ENCODE assay signal across 38 cellular contexts in the genomic region with DNA sequence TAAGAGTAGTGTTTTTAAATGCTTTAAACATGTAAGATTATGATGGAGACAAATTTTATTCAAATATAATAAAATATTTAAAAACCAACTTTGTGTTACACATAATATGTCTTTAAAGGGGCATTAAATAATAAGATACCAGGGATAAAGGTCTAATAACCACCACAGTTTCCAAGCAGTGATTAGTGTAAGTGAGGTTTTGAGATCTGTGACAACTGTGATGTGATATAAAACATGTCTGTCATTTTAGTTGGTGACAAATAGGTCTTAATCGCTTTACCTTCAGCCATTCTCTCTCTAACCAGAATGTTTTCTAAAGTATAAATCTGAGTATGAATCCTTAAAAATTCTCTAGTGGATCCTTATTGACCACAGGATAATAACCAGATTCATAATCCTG.
"Had no signal": no experiment of that assay in that cellular context is flagged by ENCODE, and none has a peak within 500 bp of the region (broad histone marks: within the 10 kb centered on the region; RNA-seq: fewer than 3 reads in every experiment).

No MANE protein-coding gene starts in this region.

- H3K4me3 ChIP-seq: adrenal gland, ascending aorta, body of pancreas, breast epithelium, cardiac muscle cell had no signal

- H3K27me3 ChIP-seq: adrenal gland, ascending aorta, body of pancreas, brain microvascular endothelial cell, breast epithelium, cardiac muscle cell had no signal

- H3K27ac Mint-ChIP-seq: activated naive CD4-positive, alpha-beta T cell treated with anti-CD3 and anti-CD28 coated beads for 36 hours; activated naive CD4-positive, alpha-beta T cell treated with anti-CD3 and anti-CD28 coated beads, Interleukin-2, amount 10 ng/mL, durations not matched to agents 7 days and 5 days; activated naive CD4-positive, alpha-beta T cell treated with anti-CD3 and anti-CD28 coated beads, Interleukin-2, amount 50 U/mL, for 24 hours; activated naive CD4-positive, alpha-beta T cell treated with anti-CD3 and anti-CD28 coated beads, Interleukin-2, amount 50 U/mL, for 72 hours; activated naive CD8-positive, alpha-beta T cell; activated naive CD8-positive, alpha-beta T cell treated with anti-CD3 and anti-CD28 coated beads for 36 hours; activated naive CD8-positive, alpha-beta T cell treated with anti-CD3 and anti-CD28 coated beads, Interleukin-2, amount 10 ng/mL, durations not matched to agents 7 days and 5 days; activated naive CD8-positive, alpha-beta T cell treated with anti-CD3 and anti-CD28 coated beads, Interleukin-2, amount 50 U/mL, for 24 hours; activated T-cell treated with anti-CD3 and anti-CD28 coated beads, Interleukin-2, amount 50 U/mL, for 24 hours; activated T-cell treated with anti-CD3 and anti-CD28 coated beads, Interleukin-2, amount 50 U/mL, for 72 hours; activated T-helper 1 cell treated with anti-CD3 and anti-CD28 coated beads, Interleukin-12 subunit alpha, Interleukin-12 subunit beta, Interleukin-2, Interleukin-4 antibody, amounts not matched to agents 30 ng/mL and 10 ng/mL and 1 ng/mL, durations not matched to agents 14 hours and 24 hours and 36 hours; activated T-helper 17 cell treated with anti-CD3 and anti-CD28 coated beads, Interleukin-2, amount 50 U/mL, for 72 hours; activated T-helper 2 cell treated with anti-CD3 and anti-CD28 coated beads, Interferon-gamma antibody, Interleukin-2, Interleukin-4, amounts not matched to agents 10 μg/mL and 5 μg/mL and 100 μg/mL, durations not matched to agents 14 hours and 24 hours and 36 hours; brain had no signal

- H3K4me1 ChIP-seq: adrenal gland, ascending aorta, body of pancreas, breast epithelium had no signal

- DNase-seq: activated effector memory CD4-positive, alpha-beta T cell treated with anti-CD3 and anti-CD28 coated beads, Interleukin-2, amount 50 U/mL, for 16 hours; activated effector memory CD4-positive, alpha-beta T cell treated with Interleukin-2 at 50 U/mL for 16 hours; activated gamma-delta T cell; activated gamma-delta T cell treated with Interleukin-2 at 50 U/mL for 16 hours; activated naive CD4-positive, alpha-beta T cell; activated naive CD4-positive, alpha-beta T cell treated with anti-CD3 and anti-CD28 coated beads for 36 hours; activated naive CD4-positive, alpha-beta T cell treated with anti-CD3 and anti-CD28 coated beads, Interleukin-2, amount 10 ng/mL, durations not matched to agents 7 days and 5 days; activated naive CD4-positive, alpha-beta T cell treated with anti-CD3 and anti-CD28 coated beads, Interleukin-2, amount 50 U/mL, for 16 hours; activated naive CD4-positive, alpha-beta T cell treated with Interleukin-2 at 50 U/mL for 16 hours; activated naive CD8-positive, alpha-beta T cell treated with anti-CD3 and anti-CD28 coated beads for 36 hours; activated naive CD8-positive, alpha-beta T cell treated with anti-CD3 and anti-CD28 coated beads, Interleukin-2, amount 10 ng/mL, durations not matched to agents 7 days and 5 days; activated naive CD8-positive, alpha-beta T cell treated with anti-CD3 and anti-CD28 coated beads, Interleukin-2, amount 50 U/mL, for 24 hours; activated T-cell treated with anti-CD3 and anti-CD28 coated beads for 4 hours; activated T-cell treated with anti-CD3 and anti-CD28 coated beads, Interleukin-2, amount 50 U/mL, for 1 hour; activated T-cell treated with anti-CD3 and anti-CD28 coated beads, Interleukin-2, amount 50 U/mL, for 24 hours; activated T-cell treated with anti-CD3 and anti-CD28 coated beads, Interleukin-2, amount 50 U/mL, for 4 hours; activated T-cell treated with anti-CD3 and anti-CD28 coated beads, Interleukin-2, amount 50 U/mL, for 48 hours; activated T-cell treated with anti-CD3 and anti-CD28 coated beads, Interleukin-2, amount 50 U/mL, for 72 hours; adrenal gland; amniotic stem cell; amygdala; anterior cingulate cortex; aorta; body of pancreas; brain microvascular endothelial cell; caudate nucleus; central memory CD4-positive, alpha-beta T cell; cerebellar nuclear complex had no signal

- H3K27ac ChIP-seq: adrenal gland, ascending aorta, body of pancreas, brain microvascular endothelial cell, breast epithelium, cardiac muscle cell had no signal

- H3K36me3 Mint-ChIP-seq: activated naive CD4-positive, alpha-beta T cell treated with anti-CD3 and anti-CD28 coated beads, Interleukin-2, amount 50 U/mL, for 72 hours had no signal

- H3K4me3 Mint-ChIP-seq: activated naive CD4-positive, alpha-beta T cell treated with anti-CD3 and anti-CD28 coated beads for 36 hours; activated naive CD4-positive, alpha-beta T cell treated with anti-CD3 and anti-CD28 coated beads, Interleukin-2, amount 10 ng/mL, durations not matched to agents 7 days and 5 days; activated naive CD4-positive, alpha-beta T cell treated with anti-CD3 and anti-CD28 coated beads, Interleukin-2, amount 50 U/mL, for 24 hours; activated naive CD8-positive, alpha-beta T cell; activated naive CD8-positive, alpha-beta T cell treated with anti-CD3 and anti-CD28 coated beads for 36 hours; activated naive CD8-positive, alpha-beta T cell treated with anti-CD3 and anti-CD28 coated beads, Interleukin-2, amount 10 ng/mL, durations not matched to agents 7 days and 5 days; activated naive CD8-positive, alpha-beta T cell treated with anti-CD3 and anti-CD28 coated beads, Interleukin-2, amount 50 U/mL, for 24 hours; activated T-cell treated with anti-CD3 and anti-CD28 coated beads, Interleukin-2, amount 50 U/mL, for 24 hours; activated T-cell treated with anti-CD3 and anti-CD28 coated beads, Interleukin-2, amount 50 U/mL, for 4 hours; activated T-cell treated with anti-CD3 and anti-CD28 coated beads, Interleukin-2, amount 50 U/mL, for 72 hours; activated T-helper 1 cell treated with anti-CD3 and anti-CD28 coated beads, Interleukin-12 subunit alpha, Interleukin-12 subunit beta, Interleukin-2, Interleukin-4 antibody, amounts not matched to agents 30 ng/mL and 10 ng/mL and 1 ng/mL, durations not matched to agents 14 hours and 24 hours and 36 hours; activated T-helper 17 cell treated with anti-CD3 and anti-CD28 coated beads, Interleukin-2, amount 50 U/mL, for 72 hours; brain had no signal

- H3K9me3 Mint-ChIP-seq: activated naive CD4-positive, alpha-beta T cell treated with anti-CD3 and anti-CD28 coated beads for 36 hours; activated naive CD4-positive, alpha-beta T cell treated with anti-CD3 and anti-CD28 coated beads, Interleukin-2, amount 10 ng/mL, durations not matched to agents 7 days and 5 days; activated naive CD4-positive, alpha-beta T cell treated with anti-CD3 and anti-CD28 coated beads, Interleukin-2, amount 50 U/mL, for 24 hours; activated naive CD4-positive, alpha-beta T cell treated with anti-CD3 and anti-CD28 coated beads, Interleukin-2, amount 50 U/mL, for 72 hours; activated naive CD8-positive, alpha-beta T cell treated with anti-CD3 and anti-CD28 coated beads for 36 hours; activated naive CD8-positive, alpha-beta T cell treated with anti-CD3 and anti-CD28 coated beads, Interleukin-2, amount 10 ng/mL, durations not matched to agents 7 days and 5 days; activated naive CD8-positive, alpha-beta T cell treated with anti-CD3 and anti-CD28 coated beads, Interleukin-2, amount 50 U/mL, for 24 hours; activated T-cell treated with anti-CD3 and anti-CD28 coated beads, Interleukin-2, amount 50 U/mL, for 24 hours; activated T-cell treated with anti-CD3 and anti-CD28 coated beads, Interleukin-2, amount 50 U/mL, for 4 hours; activated T-cell treated with anti-CD3 and anti-CD28 coated beads, Interleukin-2, amount 50 U/mL, for 72 hours; activated T-helper 1 cell treated with anti-CD3 and anti-CD28 coated beads, Interleukin-12 subunit alpha, Interleukin-12 subunit beta, Interleukin-2, Interleukin-4 antibody, amounts not matched to agents 30 ng/mL and 10 ng/mL and 1 ng/mL, durations not matched to agents 14 hours and 24 hours and 36 hours; activated T-helper 17 cell treated with anti-CD3 and anti-CD28 coated beads, Interleukin-2, amount 50 U/mL, for 72 hours; activated T-helper 2 cell treated with anti-CD3 and anti-CD28 coated beads, Interferon-gamma antibody, Interleukin-2, Interleukin-4, amounts not matched to agents 10 μg/mL and 5 μg/mL and 100 μg/mL, durations not matched to agents 14 hours and 24 hours and 36 hours; brain had no signal

- H3K4me1 Mint-ChIP-seq: activated naive CD4-positive, alpha-beta T cell treated with anti-CD3 and anti-CD28 coated beads, Interleukin-2, amount 10 ng/mL, durations not matched to agents 7 days and 5 days; activated naive CD4-positive, alpha-beta T cell treated with anti-CD3 and anti-CD28 coated beads, Interleukin-2, amount 50 U/mL, for 24 hours; activated naive CD8-positive, alpha-beta T cell treated with anti-CD3 and anti-CD28 coated beads for 36 hours; activated naive CD8-positive, alpha-beta T cell treated with anti-CD3 and anti-CD28 coated beads, Interleukin-2, amount 50 U/mL, for 24 hours; activated T-helper 17 cell treated with anti-CD3 and anti-CD28 coated beads, Interleukin-2, amount 50 U/mL, for 72 hours; brain had no signal

- ATAC-seq: activated naive CD4-positive, alpha-beta T cell treated with anti-CD3 and anti-CD28 coated beads, Interleukin-2, amount 50 U/mL, for 72 hours; activated naive CD8-positive, alpha-beta T cell treated with anti-CD3 and anti-CD28 coated beads, Interleukin-2, amount 50 U/mL, for 24 hours; activated T-cell treated with anti-CD3 and anti-CD28 coated beads, Interleukin-2, amount 50 U/mL, for 4 hours; activated T-cell treated with anti-CD3 and anti-CD28 coated beads, Interleukin-2, amount 50 U/mL, for 72 hours; activated T-helper 17 cell treated with anti-CD3 and anti-CD28 coated beads, Interleukin-2, amount 50 U/mL, for 72 hours; body of pancreas had no signal

- H3K9me3 ChIP-seq: adrenal gland, ascending aorta, body of pancreas, breast epithelium had no signal

- H3K36me3 ChIP-seq: breast epithelium had no signal

- H3K27me3 Mint-ChIP-seq: activated naive CD4-positive, alpha-beta T cell treated with anti-CD3 and anti-CD28 coated beads, Interleukin-2, amount 10 ng/mL, durations not matched to agents 7 days and 5 days; activated naive CD4-positive, alpha-beta T cell treated with anti-CD3 and anti-CD28 coated beads, Interleukin-2, amount 50 U/mL, for 24 hours; activated naive CD8-positive, alpha-beta T cell; activated naive CD8-positive, alpha-beta T cell treated with anti-CD3 and anti-CD28 coated beads for 36 hours; activated naive CD8-positive, alpha-beta T cell treated with anti-CD3 and anti-CD28 coated beads, Interleukin-2, amount 10 ng/mL, durations not matched to agents 7 days and 5 days; activated naive CD8-positive, alpha-beta T cell treated with anti-CD3 and anti-CD28 coated beads, Interleukin-2, amount 50 U/mL, for 24 hours; activated T-cell treated with anti-CD3 and anti-CD28 coated beads, Interleukin-2, amount 50 U/mL, for 24 hours; activated T-helper 17 cell treated with anti-CD3 and anti-CD28 coated beads, Interleukin-2, amount 50 U/mL, for 72 hours; brain had no signal
